Comparison of ENCODE assay signal across 14 cellular contexts in genomic region chr15:75573643-75574384, GRCh38. TPM values are rescaled to one million over a fixed set of nuclear protein-coding genes. Genes with fewer than 3 reads are reported as not detected.
A peak's percentile ranks its signal among the peaks of the same experiment; 100 is the strongest.
DNase-seq lines count a peak whose midpoint lies in the region; ATAC-seq, FAIRE-seq and TF ChIP-seq lines count a peak whose summit lies in the region.
"Had no signal": no experiment of that assay in that cellular context is flagged by ENCODE, and none has a peak within 500 bp of the region (broad histone marks: within the 10 kb centered on the region; RNA-seq: fewer than 3 reads in every experiment).

No MANE protein-coding gene starts in this region.

- no TSS peak for BruUV-seq in HepG2 (replicated peaks; lab: Mats Ljungman, UMichigan)

- FAIRE-seq in HepG2 (lab: Jason Lieb, UNC): no peak
- FAIRE-seq: GM19239 had no signal

- H3K27ac ChIP-seq in HepG2 (ENCODE audit: extremely low read length, insufficient read depth, low read length) (no peak overlapping the region), right lobe of liver (no peak overlapping the region), iPS-20b (ENCODE audit: low read length) (no peak overlapping the region)
- H3K27ac ChIP-seq: ascending aorta, SJCRH30 had no signal

- ATAC-seq in HepG2 (no peak), right lobe of liver (no peak), sciatic nerve (no peak)
- no peak for ATAC-seq in activated CD8-positive, alpha-beta T cell treated with anti-CD3 and anti-CD28 coated beads for 36 hours

- WGBS in HepG2 (ENCODE audit: low lambda C conversion rate): 98% methylated on average over 5 of the region's 5 CpGs
- WGBS in right lobe of liver (ENCODE audit: insufficient coverage, low coverage, low lambda C conversion rate, missing lambda C conversion rate): 95% methylated on average over 5 of the region's 5 CpGs

- H3K4me1 Mint-ChIP-seq in activated CD8-positive, alpha-beta T cell treated with anti-CD3 and anti-CD28 coated beads for 36 hours (ENCODE audit: low read depth): peaks cover 22% of the 10 kb centered on the region

- H3K4me3 Mint-ChIP-seq in activated CD8-positive, alpha-beta T cell treated with anti-CD3 and anti-CD28 coated beads for 36 hours: no peak overlapping the region

- H4K20me1 ChIP-seq in HepG2 (ENCODE audit: insufficient read depth, low read length): peaks cover 4% of the 10 kb centered on the region

- no peak overlapping the region for H2AFZ ChIP-seq in HepG2 (ENCODE audit: low read length)

- intact Hi-C loops in HepG2 (cut with micrococcal nuclease; ENCODE audit: unreplicated experiment): no loop called here
- intact Hi-C loops in right lobe of liver (cut with DNase I): no loop called here
- intact Hi-C loops in activated CD8-positive, alpha-beta T cell treated with anti-CD3 and anti-CD28 coated beads for 36 hours (cut with micrococcal nuclease): no loop called here
- intact Hi-C loops in sciatic nerve (cut with DNase I): no loop called here

- H3K4me1 ChIP-seq in HepG2 (ENCODE audit: insufficient read depth, low read length): peaks cover 34% of the 10 kb centered on the region
- H3K4me1 ChIP-seq in right lobe of liver: peaks cover 0 to 12% (median 0%) of the 10 kb centered on the region in 4 donors
- H3K4me1 ChIP-seq in iPS-20b (ENCODE audit: insufficient read depth, low read length): peaks cover 23% of the 10 kb centered on the region

- H3K9ac ChIP-seq in HepG2 (ENCODE audit: insufficient read depth, low read depth, low read length) (no peak overlapping the region), iPS-20b (ENCODE audit: low read depth, low read length) (0 out of 2 replicates have a peak overlapping the region, but pooled peaks have one; percentile 31)

- no peak overlapping the region for H3K4me2 ChIP-seq in HepG2 (ENCODE audit: low read depth, low read length)

- no peak for TF ChIP-seq RAD21 in HepG2 (CRISPR knock-in tag; IDR thresholded peaks at IDR 0.05)

- TF ChIP-seq EP300 in HepG2 (IDR thresholded peaks at IDR 0.05; ENCODE audit: low read depth in 2 of 2, low read length in 2 of 2) (no peak), HepG2 (CRISPR knock-in tag; IDR thresholded peaks at IDR 0.05; ENCODE audit: borderline replicate concordance) (no peak)

- peaks cover 59% of the 10 kb centered on the region for H3K79me2 ChIP-seq in HepG2 (ENCODE audit: insufficient read depth, low read length)

- H3K9me3 Mint-ChIP-seq in activated CD8-positive, alpha-beta T cell treated with anti-CD3 and anti-CD28 coated beads for 36 hours: no peaks in the 10 kb centered on the region

- TF ChIP-seq CTCF in HepG2 (CRISPR knock-in tag; IDR thresholded peaks at IDR 0.05) (no peak), right lobe of liver (IDR thresholded peaks at IDR 0.05) (no peak)
- TF ChIP-seq CTCF in activated CD8-positive, alpha-beta T cell treated with anti-CD3 and anti-CD28 coated beads for 36 hours (IDR thresholded peaks at IDR 0.05): no peak

- H3K27ac Mint-ChIP-seq in activated CD8-positive, alpha-beta T cell treated with anti-CD3 and anti-CD28 coated beads for 36 hours: peak overlapping the region; percentile 23

- peaks cover 7% of the 10 kb centered on the region for H3K36me3 Mint-ChIP-seq in activated CD8-positive, alpha-beta T cell treated with anti-CD3 and anti-CD28 coated beads for 36 hours (ENCODE audit: low read depth)

- no peaks in the 10 kb centered on the region for H3K27me3 Mint-ChIP-seq in activated CD8-positive, alpha-beta T cell treated with anti-CD3 and anti-CD28 coated beads for 36 hours

- POLR2A ChIA-PET in HepG2 (lab: Yijun Ruan, JAX): no interaction called here
- POLR2A ChIA-PET in activated CD8-positive, alpha-beta T cell treated with anti-CD3 and anti-CD28 coated beads for 36 hours (lab: Charles Lee): interaction anchor here (0.9 kb wide), 1 partner anchor 206 kb away, joined by 3 read pairs; no protein-coding TSS in a partner anchor

- H3K36me3 ChIP-seq in HepG2 (replicated peaks in 1 of 2; ENCODE audit: control insufficient read depth in 1 of 2, insufficient read depth in 2 of 2, low read length in 2 of 2) (peaks cover 0 to 4% of the 10 kb centered on the region in 2 experiments; a peak in 2 of 5 replicates), right lobe of liver (no peaks in the 10 kb centered on the region), iPS-20b (ENCODE audit: insufficient read depth, low read depth, low read length) (peaks cover 12% of the 10 kb centered on the region; the same call in 1 of the 2 replicates)

- in situ Hi-C loops in HepG2 (cut with HindIII; ENCODE audit: extremely low pct_ligation_motif_present, low pct_unique_long_range_greater_than_20kb): no loop called here

- no peak overlapping the region for H3K4me3 ChIP-seq in HepG2 (replicated peaks in 1 of 3; ENCODE audit: insufficient read depth in 1 of 3, low read depth in 2 of 3, low read length in 3 of 3)
- no peak overlapping the region for H3K4me3 ChIP-seq in right lobe of liver
- H3K4me3 ChIP-seq in iPS-20b (ENCODE audit: low read length): peak overlapping the region; percentile 36
- H3K4me3 ChIP-seq: ascending aorta, SJCRH30, stomach had no signal

- no peaks in the 10 kb centered on the region for H3K9me3 ChIP-seq in HepG2 (ENCODE audit: low read length)
- no peaks in the 10 kb centered on the region for H3K9me3 ChIP-seq in right lobe of liver
- H3K9me3 ChIP-seq in iPS-20b (ENCODE audit: insufficient read depth, low read depth, low read length): no peaks in the 10 kb centered on the region
- H3K9me3 ChIP-seq: ascending aorta, SJCRH30, stomach had no signal

- TF ChIP-seq POLR2A in HepG2 (IDR thresholded peaks at IDR 0.05; ENCODE audit: insufficient read depth in 1 of 2, low read depth in 2 of 2, low read length in 2 of 2): no peak
- no peak for TF ChIP-seq POLR2A in right lobe of liver (IDR thresholded peaks at IDR 0.05)

- H3K27me3 ChIP-seq in HepG2 (ENCODE audit: control insufficient read depth in 1 of 2, insufficient read depth in 2 of 2, low read length in 2 of 2) (no peaks in the 10 kb centered on the region; a peak in 2 of 5 replicates), right lobe of liver (no peaks in the 10 kb centered on the region), iPS-20b (ENCODE audit: insufficient read depth, low read length) (no peaks in the 10 kb centered on the region)
- H3K27me3 ChIP-seq: ascending aorta, SJCRH30, stomach had no signal

- no peak for DNase-seq in HepG2 (ENCODE audit: low spot score)
- no peak for DNase-seq in right lobe of liver
- no peak for DNase-seq in activated CD8-positive, alpha-beta T cell treated with anti-CD3 and anti-CD28 coated beads for 36 hours
- DNase-seq in OCI-M2 (lab: John Stamatoyannopoulos, UW; ENCODE audit: unreplicated experiment): no peak
- no peak for DNase-seq in NCI-H2227 (lab: John Stamatoyannopoulos, UW; ENCODE audit: unreplicated experiment)
- DNase-seq in anterior cingulate cortex (lab: John Stamatoyannopoulos, UW): no peak
- no peak for DNase-seq in sciatic nerve (ENCODE audit: low spot score)
- DNase-seq: islet precursor cell; NK-92 treated with Interleukin-12 subunit alpha and Interleukin-12 subunit beta, amount 100 ng/mL, for 24 hours; SJCRH30; stomach had no signal

- CTCF ChIA-PET in HepG2 (lab: Yijun Ruan, JAX; ENCODE audit: low intra/inter-chr PET ratio, low total read pairs): no interaction called here
- CTCF ChIA-PET in activated CD8-positive, alpha-beta T cell treated with anti-CD3 and anti-CD28 coated beads for 36 hours (lab: Charles Lee): no interaction called here

RNA-seq across cellular contexts. Expression of gene PTPN9, which starts 5.3 kb away (rescaled TPM):
- total RNA-seq in HepG2 (2016; rRNA removed; fragmentation: Illumina TruSeq; extraction: Trizol): 16.5 and 16.6 TPM in 2 replicates
- total RNA-seq in HepG2 (2016; cell fraction: cytosol; rRNA removed; fragmentation: Illumina TruSeq; extraction: Trizol; ENCODE audit: low read depth): 12.9 and 15.6 TPM in 2 replicates
- 16.3 and 17.5 TPM in 2 replicates for total RNA-seq in HepG2 (2016; cell fraction: insoluble cytoplasmic fraction; rRNA removed; fragmentation: Illumina TruSeq; extraction: Trizol)
- 20.4 and 21.9 TPM in 2 replicates for total RNA-seq in HepG2 (2016; cell fraction: membrane; rRNA removed; fragmentation: Illumina TruSeq; extraction: Trizol)
- 11.6 and 14.4 TPM in 2 replicates for total RNA-seq in HepG2 (2016; cell fraction: nucleus; rRNA removed; fragmentation: Illumina TruSeq; extraction: Trizol)
- 19.9 and 21.3 TPM in 2 replicates for polyA plus RNA-seq in HepG2 (2011; rRNA removed)
- 21.8 and 22.9 TPM in 2 replicates for polyA plus RNA-seq in HepG2 (2011; cell fraction: cytosol; rRNA removed)
- 12.9 and 15.1 TPM in 2 replicates for polyA plus RNA-seq in HepG2 (2011; cell fraction: nucleus; rRNA removed)
- 13.3 and 14.1 TPM in 2 replicates for polyA plus RNA-seq in HepG2 (2012)
- polyA plus RNA-seq in HepG2 (2016; cell fraction: cytosol; fragmentation: Illumina TruSeq; extraction: Trizol; ENCODE audit: low read depth): 5.8 and 6.2 TPM in 2 replicates
- 16.3 and 19.5 TPM in 2 replicates for polyA plus RNA-seq in HepG2 (2016; cell fraction: insoluble cytoplasmic fraction; fragmentation: Illumina TruSeq; extraction: Trizol; ENCODE audit: low read depth)
- 14.9 and 15.7 TPM in 2 replicates for polyA plus RNA-seq in HepG2 (2016; cell fraction: membrane; fragmentation: Illumina TruSeq; extraction: Trizol; ENCODE audit: low read depth)
- 13.5 and 15.4 TPM in 2 replicates for polyA plus RNA-seq in HepG2 (2016; cell fraction: nucleus; fragmentation: Illumina TruSeq; extraction: Trizol; ENCODE audit: insufficient read depth, low read depth)
- polyA minus RNA-seq in HepG2 (2011; rRNA and poly(A)+ RNA removed; ENCODE audit: low replicate concordance): 75.2 and 86.3 TPM in 2 replicates
- 11.8 and 13.8 TPM in 2 replicates for polyA minus RNA-seq in HepG2 (2011; cell fraction: cytosol; rRNA and poly(A)+ RNA removed)
- polyA minus RNA-seq in HepG2 (2011; cell fraction: nucleus; rRNA and poly(A)+ RNA removed): 13.6 and 20.1 TPM in 2 replicates
- total RNA-seq in right lobe of liver: 10 to 100 TPM in 3 of 6 experiments, 1 to 10 TPM in 3; 7.6 to 15.4 (median 10.0) TPM
- 10 to 100 TPM; 12.3 to 12.9 TPM for total RNA-seq in activated CD8-positive, alpha-beta T cell treated with anti-CD3 and anti-CD28 coated beads for 36 hours
- total RNA-seq in sciatic nerve: 45.3 TPM

RNA-seq across cellular contexts. Expression of gene SNUPN, which starts 51.7 kb away (rescaled TPM):
- total RNA-seq in HepG2 (2016; rRNA removed; fragmentation: Illumina TruSeq; extraction: Trizol) (16.4 and 18.3 TPM in 2 replicates), right lobe of liver (10 to 100 TPM; 11.1 to 19.4 (median 13.3) TPM), sciatic nerve (23.7 TPM)
- 6.8 and 7.2 TPM in 2 replicates for total RNA-seq in HepG2 (2016; cell fraction: cytosol; rRNA removed; fragmentation: Illumina TruSeq; extraction: Trizol; ENCODE audit: low read depth)
- total RNA-seq in HepG2 (2016; cell fraction: insoluble cytoplasmic fraction; rRNA removed; fragmentation: Illumina TruSeq; extraction: Trizol): 15.6 and 16.3 TPM in 2 replicates
- 12.1 and 13.5 TPM in 2 replicates for total RNA-seq in HepG2 (2016; cell fraction: membrane; rRNA removed; fragmentation: Illumina TruSeq; extraction: Trizol)
- total RNA-seq in HepG2 (2016; cell fraction: nucleus; rRNA removed; fragmentation: Illumina TruSeq; extraction: Trizol): 6.7 and 7.2 TPM in 2 replicates
- 7.6 and 9.0 TPM in 2 replicates for polyA plus RNA-seq in HepG2 (2011; rRNA removed)
- 6.7 and 7.3 TPM in 2 replicates for polyA plus RNA-seq in HepG2 (2011; cell fraction: cytosol; rRNA removed)
- 4.2 and 4.4 TPM in 2 replicates for polyA plus RNA-seq in HepG2 (2011; cell fraction: nucleus; rRNA removed)
- 6.0 and 8.6 TPM in 2 replicates for polyA plus RNA-seq in HepG2 (2012)
- 4.4 and 6.8 TPM in 2 replicates for polyA plus RNA-seq in HepG2 (2016; cell fraction: cytosol; fragmentation: Illumina TruSeq; extraction: Trizol; ENCODE audit: low read depth)
- polyA plus RNA-seq in HepG2 (2016; cell fraction: insoluble cytoplasmic fraction; fragmentation: Illumina TruSeq; extraction: Trizol; ENCODE audit: low read depth): 19.3 and 20.4 TPM in 2 replicates
- 8.3 and 9.4 TPM in 2 replicates for polyA plus RNA-seq in HepG2 (2016; cell fraction: membrane; fragmentation: Illumina TruSeq; extraction: Trizol; ENCODE audit: low read depth)
- polyA plus RNA-seq in HepG2 (2016; cell fraction: nucleus; fragmentation: Illumina TruSeq; extraction: Trizol; ENCODE audit: insufficient read depth, low read depth): 10.9 and 12.9 TPM in 2 replicates
- 5.9 and 26.5 TPM in 2 replicates for polyA minus RNA-seq in HepG2 (2011; rRNA and poly(A)+ RNA removed; ENCODE audit: low replicate concordance)
- 4.9 and 5.9 TPM in 2 replicates for polyA minus RNA-seq in HepG2 (2011; cell fraction: cytosol; rRNA and poly(A)+ RNA removed)
- 8.1 and 9.9 TPM in 2 replicates for polyA minus RNA-seq in HepG2 (2011; cell fraction: nucleus; rRNA and poly(A)+ RNA removed)
- total RNA-seq in activated CD8-positive, alpha-beta T cell treated with anti-CD3 and anti-CD28 coated beads for 36 hours: 10 to 100 TPM; 28.2 to 28.5 TPM
